In genomic region chr5:88845081-88845697, GRCh38 we compare ENCODE assay signal across 12 cellular contexts. TPM values are rescaled to one million over a fixed set of nuclear protein-coding genes. Genes with fewer than 3 reads are reported as not detected.
DNase-seq lines count a peak whose midpoint lies in the region; ATAC-seq and TF ChIP-seq lines count a peak whose summit lies in the region.
"Had no signal": no experiment of that assay in that cellular context is flagged by ENCODE, and none has a peak within 500 bp of the region (broad histone marks: within the 10 kb centered on the region; RNA-seq: fewer than 3 reads in every experiment).

No MANE protein-coding gene starts in this region.

- ATAC-seq in GM18502 (IDR thresholded peaks at IDR 0.05; ENCODE audit: poor library complexity, unreplicated experiment) (peak; percentile 85), GM21360 (IDR thresholded peaks at IDR 0.05; ENCODE audit: unreplicated experiment) (peak; percentile 77), HG03097 (IDR thresholded peaks at IDR 0.05; ENCODE audit: low FRiP score, unreplicated experiment) (peak; percentile 75), gastroesophageal sphincter (no peak)
- peak; percentile 80 for ATAC-seq in activated naive CD8-positive, alpha-beta T cell treated with anti-CD3 and anti-CD28 coated beads, Interleukin-2, amount 50 U/mL, for 24 hours

- peaks cover 0 to 28% (median 0%) of the 10 kb centered on the region in 3 donors for H3K4me1 ChIP-seq in gastroesophageal sphincter

- H3K27me3 Mint-ChIP-seq in activated naive CD8-positive, alpha-beta T cell treated with anti-CD3 and anti-CD28 coated beads, Interleukin-2, amount 50 U/mL, for 24 hours, result peaks cover 10% of the 10 kb centered on the region

- H3K4me3 ChIP-seq in gastroesophageal sphincter, result no peak overlapping the region

- TF ChIP-seq EP300 in gastroesophageal sphincter (IDR thresholded peaks at IDR 0.05), result no peak

- no peak for TF ChIP-seq POLR2A in gastroesophageal sphincter (IDR thresholded peaks at IDR 0.05)

- WGBS in gastroesophageal sphincter (ENCODE audit: low coverage in 1 of 2), 2 donors, result 71 to 76% methylated on average over 8 of the region's 8 CpGs

- no peaks in the 10 kb centered on the region for H3K36me3 Mint-ChIP-seq in activated naive CD8-positive, alpha-beta T cell treated with anti-CD3 and anti-CD28 coated beads, Interleukin-2, amount 50 U/mL, for 24 hours (ENCODE audit: low read depth)

- H3K4me1 Mint-ChIP-seq in activated naive CD8-positive, alpha-beta T cell treated with anti-CD3 and anti-CD28 coated beads, Interleukin-2, amount 50 U/mL, for 24 hours, result peaks cover 24% of the 10 kb centered on the region

- no peak for DNase-seq in activated naive CD8-positive, alpha-beta T cell treated with anti-CD3 and anti-CD28 coated beads, Interleukin-2, amount 50 U/mL, for 24 hours
- DNase-seq in NCI-H128 (lab: John Stamatoyannopoulos, UW; ENCODE audit: unreplicated experiment) (no peak), NCI-H187 (lab: John Stamatoyannopoulos, UW) (no peak)
- no peak for DNase-seq in activated CD8-positive, alpha-beta memory T cell treated with anti-CD3 and anti-CD28 coated beads, Interleukin-2, amount 50 U/mL, for 48 hours
- DNase-seq: activated CD4-positive, alpha-beta T cell treated with anti-CD3 and anti-CD28 coated beads, Interleukin-2, amount 50 U/mL, for 48 hours; head of caudate nucleus; NCI-H1092; Right ventricle myocardium superior had no signal

- no peak overlapping the region for H3K27ac ChIP-seq in gastroesophageal sphincter

- no peaks in the 10 kb centered on the region for H3K9me3 Mint-ChIP-seq in activated naive CD8-positive, alpha-beta T cell treated with anti-CD3 and anti-CD28 coated beads, Interleukin-2, amount 50 U/mL, for 24 hours

- H3K4me3 Mint-ChIP-seq in activated naive CD8-positive, alpha-beta T cell treated with anti-CD3 and anti-CD28 coated beads, Interleukin-2, amount 50 U/mL, for 24 hours, result no peak overlapping the region

- no peaks in the 10 kb centered on the region for H3K27me3 ChIP-seq in gastroesophageal sphincter

- H3K9me3 ChIP-seq in gastroesophageal sphincter, result no peaks in the 10 kb centered on the region

- peak overlapping the region; percentile 49 for H3K27ac Mint-ChIP-seq in activated naive CD8-positive, alpha-beta T cell treated with anti-CD3 and anti-CD28 coated beads, Interleukin-2, amount 50 U/mL, for 24 hours

- H3K36me3 ChIP-seq in gastroesophageal sphincter, result no peaks in the 10 kb centered on the region

- TF ChIP-seq CTCF in gastroesophageal sphincter (IDR thresholded peaks at IDR 0.05), result no peak

RNA-seq across cellular contexts. Expression of gene MEF2C, which starts 37.8 kb away (rescaled TPM):
- 10 to 100 TPM; 23.1 to 66.9 (median 29.5) TPM for total RNA-seq in gastroesophageal sphincter
